8 cellular contexts compared by ENCODE assay signal in genomic region chr5:174793684-174794328, GRCh38.
DNase-seq lines count a peak whose midpoint lies in the region; ATAC-seq and TF ChIP-seq lines count a peak whose summit lies in the region.

No MANE protein-coding gene starts in this region.

- no peak overlapping the region for H3K4me3 Mint-ChIP-seq in Calu3 (ENCODE audit: low read depth, unreplicated experiment)

- DNase-seq in Calu3 (peak; percentile 83), GM20000 (ENCODE audit: low spot score) (peak; percentile 71), MG63 (peak; percentile 62), caudate nucleus (lab: John Stamatoyannopoulos, UW) (peak in 54 of 61 donors; percentile 5 to 70 (median 34)), kidney glomerular epithelial cell (lab: John Stamatoyannopoulos, UW) (peak; percentile 11)
- DNase-seq in stimulated activated CD4-positive, alpha-beta T cell treated with anti-CD3 and anti-CD28 coated beads, Interleukin-1b, Interleukin-23, amount 100 ng/mL, for 48 hours: peak; percentile 48

- peaks cover 33% of the 10 kb centered on the region for H3K27me3 Mint-ChIP-seq in Calu3 (ENCODE audit: unreplicated experiment)

- H3K9me3 Mint-ChIP-seq in Calu3 (ENCODE audit: low read depth, unreplicated experiment): no peaks in the 10 kb centered on the region

- H3K4me3 ChIP-seq in MG63 (no peak overlapping the region), WI38 (ENCODE audit: low read depth, low read length) (no peak overlapping the region)

- intact Hi-C loops in Calu3 (cut with micrococcal nuclease; ENCODE audit: unreplicated experiment): loop anchor here (1.0 to 5.0 kb wide), 4 partner anchors 52 to 467 kb away; no protein-coding TSS in a partner anchor

- TF ChIP-seq CTCF in Calu3 (IDR thresholded peaks at IDR 0.05; ENCODE audit: unreplicated experiment) (peak; percentile 89), GM20000 (IDR thresholded peaks at IDR 0.05; ENCODE audit: extremely low read depth, missing control alignments) (peak; percentile 82), WI38 (IDR thresholded peaks at IDR 0.05; ENCODE audit: low read depth, low read length) (peak; percentile 93)

- BruUV-seq in Calu3 (replicated peaks; lab: Mats Ljungman, UMichigan): no TSS peak

- no peak overlapping the region for H3K27ac Mint-ChIP-seq in Calu3 (ENCODE audit: unreplicated experiment)

- H3K36me3 ChIP-seq in MG63: no peaks in the 10 kb centered on the region

- no peaks in the 10 kb centered on the region for H3K4me1 Mint-ChIP-seq in Calu3 (ENCODE audit: low read depth, unreplicated experiment)

- H3K27me3 ChIP-seq in MG63: peaks cover 11% of the 10 kb centered on the region

- no peak overlapping the region for H3K27ac ChIP-seq in caudate nucleus (ENCODE audit: low read depth, low read length)

- CTCF ChIA-PET in Calu3 (lab: Charles Lee): interaction anchor here (0.6 to 3.8 kb wide), 10 partner anchors 10 to 467 kb away, joined by 3 to 26 read pairs (median 4); no protein-coding TSS in a partner anchor

- ATAC-seq in GM18858 (IDR thresholded peaks at IDR 0.05; ENCODE audit: unreplicated experiment): no peak

- H3K9me3 ChIP-seq in MG63: no peaks in the 10 kb centered on the region

- peaks cover 5% of the 10 kb centered on the region for H3K36me3 Mint-ChIP-seq in Calu3 (ENCODE audit: insufficient read depth, unreplicated experiment)

Comparison
In these comparisons a context has a peak if more than half of its experiments do, and no peak if none do; other contexts are left out.
1. DNase-seq: peak in every context shown above with its lines; median percentile 83 in Calu3; 71 in GM20000; 62 in MG63; 48 in stimulated activated CD4-positive, alpha-beta T cell treated with anti-CD3 and anti-CD28 coated beads, Interleukin-1b, Interleukin-23, amount 100 ng/mL, for 48 hours; 34 in caudate nucleus; 11 in kidney glomerular epithelial cell.